2 cellular contexts compared by ENCODE assay signal in the genomic region with DNA sequence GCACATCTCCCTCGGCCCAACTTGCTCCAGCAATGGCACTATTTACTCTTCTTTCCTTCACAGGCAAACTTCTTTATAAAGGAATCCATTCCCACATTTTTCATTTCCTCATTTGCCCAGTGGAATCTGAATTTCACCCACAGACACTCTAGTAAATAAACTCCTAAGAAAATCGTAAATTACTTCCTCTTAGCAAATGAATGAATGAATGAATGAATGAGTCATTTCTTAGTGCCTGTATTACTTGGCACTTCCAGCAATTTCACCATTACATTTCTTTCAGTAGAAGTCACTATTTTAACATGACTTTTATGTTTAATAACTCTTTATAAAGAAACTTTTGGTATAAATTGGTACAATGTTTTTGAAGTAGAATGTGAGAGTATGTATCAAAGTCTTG.
TF ChIP-seq lines count a peak whose summit lies in the region.

No MANE protein-coding gene starts in this region.

TF ChIP-seq in K562, 482 proteins besides CTCF, POLR2A, EP300 and RAD21 (continued from another document):
- TF ChIP-seq ZNF146 (CRISPR knock-in tag; IDR thresholded peaks at IDR 0.05; ENCODE audit: unreplicated experiment) = no peak
- no peak for TF ChIP-seq CC2D1A (IDR thresholded peaks at IDR 0.05)
- no peak for TF ChIP-seq NCOA6 (IDR thresholded peaks at IDR 0.05)
- no peak for TF ChIP-seq PYGO2 (tag; IDR thresholded peaks at IDR 0.05)
- no peak for TF ChIP-seq CBX2 (IDR thresholded peaks at IDR 0.05; ENCODE audit: insufficient read depth, low read length, poor library complexity, severe bottlenecking)
- no peak for TF ChIP-seq HDAC3 (IDR thresholded peaks at IDR 0.05; ENCODE audit: borderline replicate concordance, partially characterized antibody)
- peak; percentile 76 for TF ChIP-seq ZNF24 (IDR thresholded peaks at IDR 0.05)

TF ChIP-seq in GM12891, 5 proteins besides CTCF, POLR2A, EP300 and RAD21 (continued from another document):
- no peak for TF ChIP-seq SPI1 (IDR thresholded peaks at IDR 0.05; ENCODE audit: low read depth, low read length)
- no peak for TF ChIP-seq POU2F2 (IDR thresholded peaks at IDR 0.05; ENCODE audit: low read depth, low read length)
- no peak for TF ChIP-seq TAF1 (IDR thresholded peaks at IDR 0.05; ENCODE audit: low read depth, low read length)
- no peak for TF ChIP-seq PAX5 (IDR thresholded peaks at IDR 0.05; ENCODE audit: insufficient read depth, low read length, severe bottlenecking)
